ENCODE assay signal across 9 cellular contexts in genomic region chr22:23888615-23889401, GRCh38. TPM values are rescaled to one million over a fixed set of nuclear protein-coding genes. Genes with fewer than 3 reads are reported as not detected.
DNase-seq lines count a peak whose midpoint lies in the region; ATAC-seq and TF ChIP-seq lines count a peak whose summit lies in the region.
"Had no signal": no experiment of that assay in that cellular context is flagged by ENCODE, and none has a peak within 500 bp of the region (broad histone marks: within the 10 kb centered on the region; RNA-seq: fewer than 3 reads in every experiment).

No MANE protein-coding gene starts in this region.

- H3K27ac ChIP-seq in IMR-90 (ENCODE audit: insufficient read depth, low read length) = peak overlapping the region; percentile 75
- peak overlapping the region; percentile 24 for H3K27ac ChIP-seq in lower lobe of right lung

- H3K4me3 ChIP-seq in AG10803 (ENCODE audit: low read length) = no peak overlapping the region
- no peak overlapping the region for H3K4me3 ChIP-seq in IMR-90 (ENCODE audit: insufficient read depth, low read depth, low read length)
- no peak overlapping the region for H3K4me3 ChIP-seq in cardiac fibroblast (replicated peaks in 1 of 2; ENCODE audit: low read depth in 2 of 2, low read length in 2 of 2)
- H3K4me3 ChIP-seq in lower lobe of right lung = no peak overlapping the region

- peak overlapping the region; percentile 55 to 65; a peak in 3 of 4 replicates for H4K8ac ChIP-seq in IMR-90 (ENCODE audit: low read depth in 2 of 2, low read length in 2 of 2)

- intact Hi-C loops in IMR-90 (cut with micrococcal nuclease) = no loop called here
- intact Hi-C loops in lower lobe of right lung (cut with DNase I) = no loop called here

- H4K5ac ChIP-seq in IMR-90 (ENCODE audit: low read depth, low read length) = peak overlapping the region; percentile 82

- dilution Hi-C loops in IMR-90 (cut with HindIII; ENCODE audit: low sequenced_read_pairs, unreplicated experiment) = no loop called here

- peak overlapping the region; percentile 86 for H2AFZ ChIP-seq in IMR-90 (replicated peaks; ENCODE audit: low read length, poor library complexity)

- H3K4me1 ChIP-seq in IMR-90 (ENCODE audit: control insufficient read depth, insufficient read depth, low read length) (peaks cover 6% of the 10 kb centered on the region), lower lobe of right lung (peaks cover 4% of the 10 kb centered on the region)

- H4K20me1 ChIP-seq in IMR-90 (ENCODE audit: insufficient read depth, low read length) = no peaks in the 10 kb centered on the region

- TF ChIP-seq CTCF in AG10803 (conservative IDR thresholded peaks at IDR 0.05; ENCODE audit: low read length) (peak; percentile 32), IMR-90 (conservative IDR thresholded peaks at IDR 0.05; ENCODE audit: low read depth, low read length) (peak; percentile 46), cardiac fibroblast (IDR thresholded peaks at IDR 0.05; ENCODE audit: low read depth, low read length) (no peak), lower lobe of right lung (IDR thresholded peaks at IDR 0.05) (no peak)

- POLR2A ChIA-PET in IMR-90 (lab: Charles Lee; ENCODE audit: unreplicated experiment) = interaction anchor here (0.6 kb wide), 1 partner anchor 15 kb away, joined by 4 read pairs; no protein-coding TSS in a partner anchor

- H3K18ac ChIP-seq in IMR-90 (ENCODE audit: low read depth, low read length) = peak overlapping the region; percentile 50

- in situ Hi-C loops in IMR-90 (cut with MboI; ENCODE audit: low sequenced_read_pairs) = no loop called here

- peak overlapping the region; percentile 68; the same call in 1 of the 2 replicates for H3K56ac ChIP-seq in IMR-90 (ENCODE audit: extremely low read depth, insufficient read depth, low read length)

- DNase-seq in AG10803 (ENCODE audit: low read depth) (peak; percentile 22), IMR-90 (peak; percentile 39), cardiac fibroblast (ENCODE audit: low read depth in 2 of 2) (peak; percentile 55 to 60), lower lobe of right lung (no peak), NCI-H1436 (lab: John Stamatoyannopoulos, UW) (no peak), NCI-H1417 treated with DMSO at 0.1 percent for 48 hours (lab: John Stamatoyannopoulos, UW) (no peak), DMS153 (lab: John Stamatoyannopoulos, UW) (no peak)
- DNase-seq: activated naive CD8-positive, alpha-beta T cell treated with anti-CD3 and anti-CD28 coated beads, Interleukin-2, amount 10 ng/mL, durations not matched to agents 7 days and 5 days had no signal

- no TSS peak for BruUV-seq in IMR-90 (replicated peaks; lab: Mats Ljungman, UMichigan)

- peak overlapping the region; percentile 89 for H2AK5ac ChIP-seq in IMR-90 (ENCODE audit: low read depth, low read length)

- no peaks in the 10 kb centered on the region for H3K36me3 ChIP-seq in IMR-90 (ENCODE audit: control insufficient read depth, insufficient read depth, low read length)
- no peaks in the 10 kb centered on the region for H3K36me3 ChIP-seq in lower lobe of right lung

- H3K9ac ChIP-seq in IMR-90 (ENCODE audit: low read depth, low read length) = peak overlapping the region; percentile 32; the same call in 1 of the 2 replicates

- 82% methylated on average over 2 of the region's 11 CpGs; no CpG with 5 or more reads in 1 of the 2 experiments for WGBS in IMR-90 (ENCODE audit: extremely low coverage in 2 of 2, insufficient read length in 1 of 2), 2 experiments

- peak overlapping the region; percentile 82 for H3K4ac ChIP-seq in IMR-90 (ENCODE audit: low read depth, low read length)

- H3K9me3 ChIP-seq in IMR-90 (ENCODE audit: control insufficient read depth, insufficient read depth, low read length) (no peaks in the 10 kb centered on the region), lower lobe of right lung (no peaks in the 10 kb centered on the region)

- CTCF ChIA-PET in IMR-90 (lab: Yijun Ruan, JAX) = interaction anchor here (0.6 to 1.2 kb wide), 5 partner anchors 9 to 747 kb away, joined by 3 to 6 read pairs (median 4); no protein-coding TSS in a partner anchor

- H3K14ac ChIP-seq in IMR-90 (replicated peaks; ENCODE audit: low read depth, low read length) = peak overlapping the region; percentile 65

- no peaks in the 10 kb centered on the region for H3K27me3 ChIP-seq in IMR-90 (ENCODE audit: control insufficient read depth, insufficient read depth, low read length)
- H3K27me3 ChIP-seq in lower lobe of right lung (ENCODE audit: low read depth) = no peaks in the 10 kb centered on the region

- peak overlapping the region; percentile 82 for H2AK9ac ChIP-seq in IMR-90 (replicated peaks; ENCODE audit: low read depth, low read length, poor library complexity)

- H2BK5ac ChIP-seq in IMR-90 (ENCODE audit: low read depth, low read length, poor library complexity, severe bottlenecking) = peak overlapping the region; percentile 88

- H3K23ac ChIP-seq in IMR-90 (ENCODE audit: low read depth, low read length) = no peak overlapping the region

- peak; percentile 54 for TF ChIP-seq RAD21 in IMR-90 (IDR thresholded peaks at IDR 0.05; ENCODE audit: low read length)

- H3K9me1 ChIP-seq in IMR-90 (ENCODE audit: insufficient read depth, low read length) = peaks cover 11% of the 10 kb centered on the region

- peak overlapping the region; percentile 85 for H4K91ac ChIP-seq in IMR-90 (ENCODE audit: insufficient read depth, low read depth, low read length)

- peaks cover 0 to 6% of the 10 kb centered on the region in 2 experiments; a peak in 1 of 4 replicates for H3K79me1 ChIP-seq in IMR-90 (ENCODE audit: low read depth in 1 of 2, low read length in 2 of 2)

- no peak overlapping the region for H3K4me2 ChIP-seq in IMR-90 (ENCODE audit: low read depth, low read length)

- H2BK120ac ChIP-seq in IMR-90 (ENCODE audit: low read depth, low read length) = peak overlapping the region; percentile 91

- no peak for TF ChIP-seq POLR2A in IMR-90 (IDR thresholded peaks at IDR 0.05; ENCODE audit: low read depth, low read length)

- peak overlapping the region; percentile 68; the same call in 1 of the 3 replicates for H2BK15ac ChIP-seq in IMR-90 (ENCODE audit: low read depth, low read length)

- ATAC-seq in IMR-90 (ENCODE audit: low read depth) (peak; percentile 80), lower lobe of right lung (no peak), GM19351 (IDR thresholded peaks at IDR 0.05; ENCODE audit: unreplicated experiment) (no peak)

- H2BK20ac ChIP-seq in IMR-90 (ENCODE audit: low read depth, low read length) = peak overlapping the region; percentile 89

TF ChIP-seq in IMR-90, 13 proteins besides CTCF, POLR2A, EP300 and RAD21:
- no peak for TF ChIP-seq BHLHE40 (IDR thresholded peaks at IDR 0.05; ENCODE audit: low read depth, low read length)
- no peak for TF ChIP-seq FOS (IDR thresholded peaks at IDR 0.05; ENCODE audit: low read depth, low read length)
- no peak for TF ChIP-seq SMC3 (IDR thresholded peaks at IDR 0.05; ENCODE audit: low read depth, low read length)
- no peak for TF ChIP-seq CHD1 (IDR thresholded peaks at IDR 0.05; ENCODE audit: low read depth, low read length)
- no peak for TF ChIP-seq ELK1 (IDR thresholded peaks at IDR 0.05; ENCODE audit: borderline replicate concordance, low read depth, low read length)
- TF ChIP-seq NFE2L2 (IDR thresholded peaks at IDR 0.05; ENCODE audit: low read depth, low read length) = no peak
- TF ChIP-seq CEBPB (IDR thresholded peaks at IDR 0.05; ENCODE audit: low read depth, low read length) = no peak
- TF ChIP-seq RCOR1 (IDR thresholded peaks at IDR 0.05; ENCODE audit: insufficient replicate concordance, low read length) = no peak
- no peak for TF ChIP-seq USF2 (IDR thresholded peaks at IDR 0.05; ENCODE audit: low read depth, low read length)
- no peak; the same call in 1 of the 2 replicates for TF ChIP-seq MXI1 (IDR thresholded peaks at IDR 0.05; ENCODE audit: borderline replicate concordance, low read depth, low read length)
- TF ChIP-seq RFX5 (IDR thresholded peaks at IDR 0.05; ENCODE audit: low read depth, low read length) = no peak

RNA-seq across cellular contexts. Expression of gene MIF, which starts 5.4 kb away (rescaled TPM):
- total RNA-seq in IMR-90 (2012; rRNA removed) (123 and 125 TPM in 2 replicates), lower lobe of right lung (231 TPM)
- 530 and 798 TPM in 2 replicates for polyA plus RNA-seq in IMR-90 (2012; rRNA removed)
- polyA plus RNA-seq in IMR-90 (2012; cell fraction: cytosol; rRNA removed) = 412 and 1,658 TPM in 2 replicates
- 299 and 621 TPM in 2 replicates for polyA plus RNA-seq in IMR-90 (2012; cell fraction: nucleus; rRNA removed; ENCODE audit: low replicate concordance)

RNA-seq across cellular contexts. Expression of gene SLC2A11, which starts 31.1 kb away (rescaled TPM):
- total RNA-seq in IMR-90 (2012; rRNA removed) (2.8 and 3.2 TPM in 2 replicates), lower lobe of right lung (12.7 TPM)
- 6.6 and 8.7 TPM in 2 replicates for polyA plus RNA-seq in IMR-90 (2012; rRNA removed)
- 7.6 and 10.2 TPM in 2 replicates for polyA plus RNA-seq in IMR-90 (2012; cell fraction: cytosol; rRNA removed)
- 38.2 and 42.7 TPM in 2 replicates for polyA plus RNA-seq in IMR-90 (2012; cell fraction: nucleus; rRNA removed; ENCODE audit: low replicate concordance)

RNA-seq across cellular contexts. Expression of gene DERL3, which starts 50.0 kb away (rescaled TPM):
- total RNA-seq in IMR-90 (2012; rRNA removed) (under 0.01 and 0.18 TPM in 2 replicates), lower lobe of right lung (5.8 TPM)
- 0.50 and 0.62 TPM in 2 replicates for polyA plus RNA-seq in IMR-90 (2012; rRNA removed)
- polyA plus RNA-seq in IMR-90 (2012; cell fraction: cytosol; rRNA removed) = 0.41 and 0.49 TPM in 2 replicates
- polyA plus RNA-seq in IMR-90 (2012; cell fraction: nucleus; rRNA removed; ENCODE audit: low replicate concordance) = 0.96 and 2.2 TPM in 2 replicates

Comparison
In these comparisons a context has a peak if more than half of its experiments do, and no peak if none do; other contexts are left out.
1. DNase-seq: peak in AG10803 (single experiment), IMR-90 (single experiment) and cardiac fibroblast (2 of 2); none in lower lobe of right lung (single experiment), NCI-H1436 (single experiment), NCI-H1417 treated with DMSO at 0.1 percent for 48 hours (single experiment) and DMS153 (single experiment).
2. CTCF ChIP-seq: peak in AG10803 (single experiment) and IMR-90 (single experiment); none in cardiac fibroblast (single experiment) and lower lobe of right lung (single experiment).